Comparison of ENCODE assay signal across 14 cellular contexts in genomic region chr6:89613790-89614189, GRCh38. TPM values are rescaled to one million over a fixed set of nuclear protein-coding genes. Genes with fewer than 3 reads are reported as not detected.
A peak's percentile ranks its signal among the peaks of the same experiment; 100 is the strongest.
DNase-seq lines count a peak whose midpoint lies in the region; ATAC-seq and TF ChIP-seq lines count a peak whose summit lies in the region.
"Had no signal": no experiment of that assay in that cellular context is flagged by ENCODE, and none has a peak within 500 bp of the region (broad histone marks: within the 10 kb centered on the region; RNA-seq: fewer than 3 reads in every experiment).

No MANE protein-coding gene starts in this region.

- H3K36me3 ChIP-seq in neural progenitor cell (no peaks in the 10 kb centered on the region), SJCRH30 (no peaks in the 10 kb centered on the region)
- H3K36me3 ChIP-seq: BLaER1 treated with 17β-estradiol and CSF1 and Interleukin-3, amounts not matched to agents 10 nM and 100 nM; HAP-1 had no signal

- H3K9me3 ChIP-seq in right cardiac atrium (ENCODE audit: control insufficient read depth, low read length), result no peaks in the 10 kb centered on the region
- no peaks in the 10 kb centered on the region for H3K9me3 ChIP-seq in neural progenitor cell (ENCODE audit: low read depth)
- no peaks in the 10 kb centered on the region for H3K9me3 ChIP-seq in SJCRH30 (replicated peaks)
- H3K9me3 ChIP-seq: BLaER1 treated with 17β-estradiol and CSF1 and Interleukin-3, amounts not matched to agents 10 nM and 100 nM; HAP-1 had no signal

- ATAC-seq in left ventricle myocardium superior (peak; percentile 71), right cardiac atrium (no peak), left lobe of liver (no peak)
- ATAC-seq: HepG2 had no signal

- no peak overlapping the region for H3K4me3 Mint-ChIP-seq in neural progenitor cell
- H3K4me3 Mint-ChIP-seq: CD4-positive, CD25-positive, alpha-beta regulatory T cell; HFFc6 had no signal

- WGBS in right cardiac atrium, result 79% methylated on average over 5 of the region's 5 CpGs

- H3K4me2 ChIP-seq in neural progenitor cell, result no peak overlapping the region
- H3K4me2 ChIP-seq: BLaER1 treated with 17β-estradiol and CSF1 and Interleukin-3, amounts not matched to agents 10 nM and 100 nM had no signal

- no peaks in the 10 kb centered on the region for H3K79me2 ChIP-seq in neural progenitor cell (ENCODE audit: low read depth)

- peak; percentile 33 for DNase-seq in activated effector memory CD4-positive, alpha-beta T cell treated with anti-CD3 and anti-CD28 coated beads, Interleukin-2, amount 50 U/mL, for 16 hours
- DNase-seq in activated effector memory CD4-positive, alpha-beta T cell treated with Interleukin-2 at 50 U/mL for 16 hours, result no peak
- DNase-seq in left ventricle myocardium superior (peak; percentile 53), right cardiac atrium (no peak), left lobe of liver (ENCODE audit: low spot score) (peak; percentile 39), neural progenitor cell (ENCODE audit: low spot score) (no peak), SJCRH30 (no peak)
- DNase-seq: ACHN; CD4-positive, CD25-positive, alpha-beta regulatory T cell; DMS53; HFFc6 had no signal

- TF ChIP-seq CTCF in neural progenitor cell (IDR thresholded peaks at IDR 0.05), result no peak

- H3K4me1 ChIP-seq in right cardiac atrium (ENCODE audit: control insufficient read depth, insufficient read depth, low read length) (no peaks in the 10 kb centered on the region), neural progenitor cell (peaks cover 12% of the 10 kb centered on the region), SJCRH30 (no peaks in the 10 kb centered on the region)
- H3K4me1 ChIP-seq: HAP-1 had no signal

- H3K27me3 ChIP-seq in right cardiac atrium (ENCODE audit: control insufficient read depth, insufficient read depth), result no peaks in the 10 kb centered on the region
- no peaks in the 10 kb centered on the region for H3K27me3 ChIP-seq in neural progenitor cell
- no peaks in the 10 kb centered on the region for H3K27me3 ChIP-seq in SJCRH30
- H3K27me3 ChIP-seq: BLaER1 treated with 17β-estradiol and CSF1 and Interleukin-3, amounts not matched to agents 10 nM and 100 nM had no signal

- no peak overlapping the region for H2AFZ ChIP-seq in neural progenitor cell (replicated peaks)

- intact Hi-C loops in left ventricle myocardium superior (cut with micrococcal nuclease), result loop anchor here (5.0 kb wide), 1 partner anchor 181 kb away; the partner anchor contains the start of gene ANKRD6
- intact Hi-C loops in right cardiac atrium (cut with DNase I), result loop anchor here in 1 of 4 donors (5.0 kb wide), 1 partner anchor 181 kb away; the partner anchor contains the start of gene ANKRD6

- H4K20me1 ChIP-seq in neural progenitor cell (ENCODE audit: low read depth), result no peaks in the 10 kb centered on the region
- H4K20me1 ChIP-seq: BLaER1 treated with 17β-estradiol and CSF1 and Interleukin-3, amounts not matched to agents 10 nM and 100 nM had no signal

- H3K9ac ChIP-seq in neural progenitor cell, result no peak overlapping the region
- H3K9ac ChIP-seq: BLaER1 treated with 17β-estradiol and CSF1 and Interleukin-3, amounts not matched to agents 10 nM and 100 nM had no signal

- H3K27me3 Mint-ChIP-seq in neural progenitor cell (ENCODE audit: insufficient read depth, low read depth), result peaks cover 3% of the 10 kb centered on the region
- H3K27me3 Mint-ChIP-seq: CD4-positive, CD25-positive, alpha-beta regulatory T cell had no signal

- peaks cover 13% of the 10 kb centered on the region for H3K4me1 Mint-ChIP-seq in neural progenitor cell

- no peak overlapping the region for H3K4me3 ChIP-seq in right cardiac atrium (ENCODE audit: low read length)
- H3K4me3 ChIP-seq in neural progenitor cell, result no peak overlapping the region
- H3K4me3 ChIP-seq in SJCRH30, result no peak overlapping the region
- H3K4me3 ChIP-seq: BLaER1 treated with 17β-estradiol and CSF1 and Interleukin-3, amounts not matched to agents 10 nM and 100 nM; HAP-1 had no signal

- H3K36me3 Mint-ChIP-seq in neural progenitor cell, result peaks cover 19% of the 10 kb centered on the region
- H3K36me3 Mint-ChIP-seq: CD4-positive, CD25-positive, alpha-beta regulatory T cell had no signal

- H3K27ac Mint-ChIP-seq in neural progenitor cell, result no peak overlapping the region
- H3K27ac Mint-ChIP-seq: CD4-positive, CD25-positive, alpha-beta regulatory T cell; HFFc6 had no signal

- H3K9me3 Mint-ChIP-seq in neural progenitor cell, result no peaks in the 10 kb centered on the region
- H3K9me3 Mint-ChIP-seq: CD4-positive, CD25-positive, alpha-beta regulatory T cell; HFFc6 had no signal

- H3F3A ChIP-seq in neural progenitor cell (ENCODE audit: low read depth), result no peaks in the 10 kb centered on the region

- H3K27ac ChIP-seq in right cardiac atrium (ENCODE audit: low read length) (no peak overlapping the region), neural progenitor cell (no peak overlapping the region), SJCRH30 (no peak overlapping the region)
- H3K27ac ChIP-seq: BLaER1 treated with 17β-estradiol and CSF1 and Interleukin-3, amounts not matched to agents 10 nM and 100 nM had no signal

RNA-seq across cellular contexts. Expression of gene LYRM2, which starts 24.8 kb away (rescaled TPM):
- total RNA-seq in left ventricle myocardium superior (30.7 TPM), right cardiac atrium (10 to 100 TPM; 38.0 to 48.7 (median 41.7) TPM), left lobe of liver (11.7 TPM), neural progenitor cell (ENCODE audit: low replicate concordance) (21.6 and 37.1 TPM in 2 replicates)
- 25.9 TPM for polyA plus RNA-seq in right cardiac atrium
- 32.1 and 33.3 TPM in 2 replicates for total RNA-seq in SJCRH30 (2014; rRNA removed; shearing (Covaris generic))

Comparison
In these comparisons a context has a peak if more than half of its experiments do, and no peak if none do; other contexts are left out.
1. DNase-seq: peak in activated effector memory CD4-positive, alpha-beta T cell treated with anti-CD3 and anti-CD28 coated beads, Interleukin-2, amount 50 U/mL, for 16 hours (single experiment), left ventricle myocardium superior (single experiment) and left lobe of liver (single experiment); none in activated effector memory CD4-positive, alpha-beta T cell treated with Interleukin-2 at 50 U/mL for 16 hours (single experiment), right cardiac atrium (0 of 3), neural progenitor cell (single experiment) and SJCRH30 (0 of 2).